3 cellular contexts compared by ENCODE assay signal in the genomic region with DNA sequence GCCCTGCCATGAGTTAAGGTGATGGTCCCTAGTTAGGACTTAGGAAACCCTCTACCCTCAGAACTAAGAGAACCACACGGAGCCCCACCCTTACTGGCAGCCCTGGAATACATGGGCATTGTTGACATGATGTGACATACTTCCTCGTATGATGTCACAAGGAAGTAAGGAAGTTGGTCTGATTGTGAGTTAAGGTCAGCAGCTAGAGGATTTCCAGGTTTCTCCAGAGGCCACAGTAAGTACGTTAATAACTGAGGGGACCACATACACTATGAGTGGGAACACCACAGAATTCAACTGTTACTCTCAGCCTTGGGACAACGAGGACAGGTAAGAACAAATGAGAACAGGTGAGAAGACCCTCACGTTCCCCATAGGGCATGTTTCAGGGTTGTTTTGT.
"Had no signal": no experiment of that assay in that cellular context is flagged by ENCODE, and none has a peak within 500 bp of the region (broad histone marks: within the 10 kb centered on the region; RNA-seq: fewer than 3 reads in every experiment).

A gene with protein sequence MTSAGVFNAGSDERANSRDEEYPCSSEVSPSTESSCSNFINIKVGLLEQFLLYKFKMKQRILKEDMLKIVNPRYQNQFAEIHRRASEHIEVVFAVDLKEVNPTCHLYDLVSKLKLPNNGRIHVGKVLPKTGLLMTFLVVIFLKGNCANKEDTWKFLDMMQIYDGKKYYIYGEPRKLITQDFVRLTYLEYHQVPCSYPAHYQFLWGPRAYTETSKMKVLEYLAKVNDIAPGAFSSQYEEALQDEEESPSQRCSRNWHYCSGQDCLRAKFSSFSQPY (plus strand): TSS at position 301 of the 400 bp plus-strand sequence. CDS start 1,133 bp downstream, outside the sequence.

- DNase-seq: IMR-90, KBM-7, KG1 had no signal
